18 cellular contexts compared by ENCODE assay signal in genomic region chr10:30611041-30611440, GRCh38. TPM values are rescaled to one million over a fixed set of nuclear protein-coding genes. Genes with fewer than 3 reads are reported as not detected.
"Had no signal": no experiment of that assay in that cellular context is flagged by ENCODE, and none has a peak within 500 bp of the region (broad histone marks: within the 10 kb centered on the region; RNA-seq: fewer than 3 reads in every experiment).

No MANE protein-coding gene starts in this region.

RNA-seq across cellular contexts. Expression of gene LYZL2, which starts 18.5 kb away (rescaled TPM):
- total RNA-seq: activated B cell treated with CpG ODN at 0.5 μM for 24 hours; activated CD4-positive, alpha-beta memory T cell treated with anti-CD3 and anti-CD28 coated beads for 36 hours; activated CD4-positive, alpha-beta T cell treated with anti-CD3 and anti-CD28 coated beads, Interleukin-2, amount 10 ng/mL, durations not matched to agents 24 days and 14 days; activated CD8-positive, alpha-beta T cell treated with anti-CD3 and anti-CD28 coated beads for 36 hours; activated naive CD4-positive, alpha-beta T cell treated with anti-CD3 and anti-CD28 coated beads for 36 hours; activated naive CD4-positive, alpha-beta T cell treated with anti-CD3 and anti-CD28 coated beads, Interleukin-2, amount 50 U/mL, for 72 hours; activated naive CD8-positive, alpha-beta T cell treated with anti-CD3 and anti-CD28 coated beads for 36 hours; activated T-cell treated with anti-CD3 and anti-CD28 coated beads, Interleukin-2, amount 50 U/mL, for 4 hours; activated T-cell treated with anti-CD3 and anti-CD28 coated beads, Interleukin-2, amount 50 U/mL, for 72 hours; activated T-helper 1 cell treated with anti-CD3 and anti-CD28 coated beads, Interleukin-12 subunit alpha, Interleukin-12 subunit beta, Interleukin-2, Interleukin-4 antibody, amounts not matched to agents 30 ng/mL and 10 ng/mL and 1 ng/mL, durations not matched to agents 14 hours and 24 hours and 36 hours; activated T-helper 17 cell treated with anti-CD3 and anti-CD28 coated beads, Interleukin-2, amount 50 U/mL, for 72 hours; adrenal gland; aorta; astrocyte; body of pancreas; breast epithelium; cardiac muscle cell; chondrocyte had no signal
- polyA plus RNA-seq: adrenal gland, aorta, cardiac muscle cell had no signal
